7 cellular contexts compared by ENCODE assay signal in the genomic region with DNA sequence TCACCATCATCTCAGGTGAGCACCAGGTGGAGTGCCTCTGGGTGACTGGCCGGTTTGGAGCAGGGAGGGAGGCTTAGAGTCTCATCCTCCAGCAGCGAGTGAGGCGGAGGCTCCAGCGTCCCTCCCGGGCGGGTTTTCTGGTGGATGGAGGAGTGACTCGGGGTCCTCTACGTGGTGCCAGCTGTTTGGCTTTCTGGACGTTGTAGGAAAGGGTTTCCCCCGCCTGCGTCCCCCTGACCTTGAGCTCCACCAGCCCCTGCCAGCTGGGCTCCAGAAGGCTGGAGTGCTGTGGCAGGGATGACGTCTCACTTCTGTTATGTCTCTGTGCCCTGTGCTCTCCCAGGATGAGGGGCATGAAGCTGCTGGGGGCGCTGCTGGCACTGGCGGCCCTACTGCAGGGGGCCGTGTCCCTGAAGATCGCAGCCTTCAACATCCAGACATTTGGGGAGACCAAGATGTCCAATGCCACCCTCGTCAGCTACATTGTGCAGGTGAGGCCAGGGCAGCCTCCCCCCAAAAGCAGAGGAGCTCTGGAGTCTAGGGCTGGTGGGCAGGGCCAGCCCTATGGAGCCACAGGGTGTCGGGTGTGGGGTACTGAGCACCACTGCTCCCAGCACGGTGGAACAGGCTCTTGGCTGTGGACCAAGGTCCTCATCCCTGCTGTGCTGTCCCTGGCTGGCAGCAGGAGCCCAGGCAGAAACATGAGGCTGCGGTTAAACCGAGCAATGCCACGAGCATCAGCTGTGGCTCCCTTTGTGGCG. TPM values are rescaled to one million over a fixed set of nuclear protein-coding genes. Genes with fewer than 3 reads are reported as not detected.
A peak's percentile ranks its signal among the peaks of the same experiment; 100 is the strongest.
DNase-seq lines count a peak whose midpoint lies in the region; ATAC-seq and TF ChIP-seq lines count a peak whose summit lies in the region.

No MANE protein-coding gene starts in this region.

- H3K27ac ChIP-seq in OCI-LY1 (ENCODE audit: low read depth, low read length, poor library complexity, severe bottlenecking): peak overlapping the region; percentile 63
- H3K27ac ChIP-seq in left ventricle myocardium inferior (replicated peaks): peak overlapping the region; percentile 47

- no peak overlapping the region for H3K27ac Mint-ChIP-seq in activated CD4-positive, alpha-beta memory T cell treated with anti-CD3 and anti-CD28 coated beads for 36 hours

- H2AFZ ChIP-seq in OCI-LY1 (ENCODE audit: low read length): no peak overlapping the region

- H4K20me1 ChIP-seq in OCI-LY1 (ENCODE audit: insufficient read depth, low read length): no peaks in the 10 kb centered on the region

- intact Hi-C loops in left ventricle myocardium inferior (cut with micrococcal nuclease) (no loop called here), sciatic nerve (cut with DNase I) (no loop called here)
- intact Hi-C loops in activated CD4-positive, alpha-beta memory T cell treated with anti-CD3 and anti-CD28 coated beads for 36 hours (cut with micrococcal nuclease): loop anchor here (2.0 kb wide), 1 partner anchor 224 kb away; no protein-coding TSS in a partner anchor

- no peak overlapping the region for H3K4me3 ChIP-seq in GM12865 (ENCODE audit: low read depth, low read length)
- H3K4me3 ChIP-seq in OCI-LY1 (ENCODE audit: low read depth, low read length, poor library complexity, severe bottlenecking): no peak overlapping the region
- H3K4me3 ChIP-seq in left ventricle myocardium inferior: no peak overlapping the region

- no peaks in the 10 kb centered on the region for H3K9me3 Mint-ChIP-seq in activated CD4-positive, alpha-beta memory T cell treated with anti-CD3 and anti-CD28 coated beads for 36 hours

- no peak overlapping the region for H3K4me3 Mint-ChIP-seq in activated CD4-positive, alpha-beta memory T cell treated with anti-CD3 and anti-CD28 coated beads for 36 hours

- peaks cover 26% of the 10 kb centered on the region for H3K36me3 Mint-ChIP-seq in activated CD4-positive, alpha-beta memory T cell treated with anti-CD3 and anti-CD28 coated beads for 36 hours

- no peaks in the 10 kb centered on the region for H3K27me3 ChIP-seq in OCI-LY1 (ENCODE audit: insufficient read depth, low read length)
- H3K27me3 ChIP-seq in left ventricle myocardium inferior (ENCODE audit: low read depth): no peaks in the 10 kb centered on the region

- POLR2A ChIA-PET in activated CD4-positive, alpha-beta memory T cell treated with anti-CD3 and anti-CD28 coated beads for 36 hours (lab: Charles Lee): no interaction called here

- no peak for TF ChIP-seq CTCF in GM12865 (IDR thresholded peaks at IDR 0.05; ENCODE audit: insufficient read depth, low read depth, low read length, missing control alignments)
- no peak for TF ChIP-seq CTCF in OCI-LY1 (IDR thresholded peaks at IDR 0.05; ENCODE audit: low read length)
- no peak for TF ChIP-seq CTCF in left ventricle myocardium inferior (IDR thresholded peaks at IDR 0.05; ENCODE audit: borderline replicate concordance)

- CTCF ChIA-PET in activated CD4-positive, alpha-beta memory T cell treated with anti-CD3 and anti-CD28 coated beads for 36 hours (lab: Charles Lee): interaction anchor here (0.6 to 1.4 kb wide), 4 partner anchors 9 to 597 kb away, joined by 3 to 4 read pairs (median 3); no protein-coding TSS in a partner anchor

- H3K4me1 Mint-ChIP-seq in activated CD4-positive, alpha-beta memory T cell treated with anti-CD3 and anti-CD28 coated beads for 36 hours (ENCODE audit: low read depth): peaks cover 16% of the 10 kb centered on the region

- H3K27me3 Mint-ChIP-seq in activated CD4-positive, alpha-beta memory T cell treated with anti-CD3 and anti-CD28 coated beads for 36 hours: no peaks in the 10 kb centered on the region

- no peaks in the 10 kb centered on the region for H3K9me2 ChIP-seq in OCI-LY1 (ENCODE audit: low read depth, low read length)

- no peaks in the 10 kb centered on the region for H3F3A ChIP-seq in OCI-LY1 (ENCODE audit: insufficient read depth, low read length)

- no peaks in the 10 kb centered on the region for H3K79me2 ChIP-seq in OCI-LY1 (ENCODE audit: insufficient read depth, low read length)

- no peaks in the 10 kb centered on the region for H3K9me3 ChIP-seq in OCI-LY1 (ENCODE audit: low read length)
- no peaks in the 10 kb centered on the region for H3K9me3 ChIP-seq in left ventricle myocardium inferior (replicated peaks)

- no peak for ATAC-seq in sciatic nerve
- ATAC-seq in HG02678 (IDR thresholded peaks at IDR 0.05; ENCODE audit: unreplicated experiment): no peak

- H3K4me2 ChIP-seq in OCI-LY1 (ENCODE audit: low read length): no peak overlapping the region

- H3K9ac ChIP-seq in OCI-LY1 (ENCODE audit: low read length): no peak overlapping the region; the same call in 1 of the 2 replicates

- DNase-seq in GM12865 (ENCODE audit: low read depth) (peak; percentile 0), left ventricle myocardium inferior (no peak), sciatic nerve (ENCODE audit: low spot score) (peak; percentile 54), NCI-H2081 (lab: John Stamatoyannopoulos, UW) (no peak)
- no peak for DNase-seq in activated CD4-positive, alpha-beta memory T cell treated with anti-CD3 and anti-CD28 coated beads for 36 hours

- H3K4me1 ChIP-seq in OCI-LY1 (ENCODE audit: insufficient read depth, low read length, severe bottlenecking): peaks cover 34% of the 10 kb centered on the region
- H3K4me1 ChIP-seq in left ventricle myocardium inferior: peaks cover 21% of the 10 kb centered on the region

- H3K36me3 ChIP-seq in OCI-LY1 (ENCODE audit: insufficient read depth, low read length): peaks cover 82% of the 10 kb centered on the region
- H3K36me3 ChIP-seq in left ventricle myocardium inferior: peaks cover 56% of the 10 kb centered on the region

RNA-seq across cellular contexts. Expression of a gene that starts 0.7 kb away (rescaled TPM):
- total RNA-seq in left ventricle myocardium inferior (7.7 TPM), sciatic nerve (24.7 TPM)
- 10 to 100 TPM; 11.4 to 14.3 TPM for total RNA-seq in activated CD4-positive, alpha-beta memory T cell treated with anti-CD3 and anti-CD28 coated beads for 36 hours

RNA-seq across cellular contexts. Expression of a gene that starts 43.8 kb away (rescaled TPM):
- total RNA-seq in left ventricle myocardium inferior (2.5 TPM), sciatic nerve (6.5 TPM)
- total RNA-seq in activated CD4-positive, alpha-beta memory T cell treated with anti-CD3 and anti-CD28 coated beads for 36 hours: 10 to 100 TPM; 13.4 to 15.3 TPM

Comparison
In these comparisons a context has a peak if more than half of its experiments do, and no peak if none do; other contexts are left out.
1. DNase-seq: peak in GM12865 (single experiment) and sciatic nerve (single experiment); none in left ventricle myocardium inferior (single experiment), NCI-H2081 (0 of 2) and activated CD4-positive, alpha-beta memory T cell treated with anti-CD3 and anti-CD28 coated beads for 36 hours (single experiment).